ENCODE assay signal across 25 cellular contexts in the genomic region with DNA sequence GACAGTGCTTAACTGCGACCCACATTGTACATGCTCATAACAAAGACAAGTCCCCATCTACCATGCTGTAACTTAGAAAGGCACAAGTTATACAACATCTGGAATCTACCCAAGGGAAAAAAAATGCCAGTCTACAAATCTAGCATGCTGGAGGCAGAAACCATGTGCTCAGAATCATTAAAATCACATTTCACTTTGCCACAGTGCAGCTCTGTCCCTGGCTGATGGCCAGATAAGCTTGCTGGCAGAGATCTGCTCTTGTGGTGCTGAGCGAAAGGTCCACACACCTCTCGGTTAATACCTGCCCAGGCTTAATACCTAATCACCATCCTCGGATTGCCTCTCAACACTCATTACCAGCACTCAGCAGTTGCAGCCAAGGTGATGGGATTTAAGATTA.
DNase-seq lines count a peak whose midpoint lies in the region; ATAC-seq and TF ChIP-seq lines count a peak whose summit lies in the region.
"Had no signal": no experiment of that assay in that cellular context is flagged by ENCODE, and none has a peak within 500 bp of the region (broad histone marks: within the 10 kb centered on the region; RNA-seq: fewer than 3 reads in every experiment).

No MANE protein-coding gene starts in this region.

- H3K4me2 ChIP-seq in parathyroid adenoma (ENCODE audit: low read length) = peak overlapping the region; percentile 17

- H2AFZ ChIP-seq in parathyroid adenoma = peak overlapping the region; percentile 31
- H2AFZ ChIP-seq: GM23248 had no signal

- peak overlapping the region; percentile 59 for H3K27ac ChIP-seq in parathyroid adenoma
- H3K27ac ChIP-seq: 22Rv1, GM23248, SK-N-MC, skin epidermis, thoracic aorta, WERI-Rb-1 had no signal

- H3K27me3 ChIP-seq in parathyroid adenoma (ENCODE audit: control insufficient read depth, insufficient read depth, low read length) = no peaks in the 10 kb centered on the region

- H3K9ac ChIP-seq in parathyroid adenoma = no peak overlapping the region
- H3K9ac ChIP-seq: GM23248 had no signal

- peaks cover 22% of the 10 kb centered on the region for H3K4me1 ChIP-seq in parathyroid adenoma

- no peak overlapping the region for H3K4me3 ChIP-seq in parathyroid adenoma (ENCODE audit: low read depth, low read length)
- H3K4me3 ChIP-seq: GM23248, SK-N-MC, skin epidermis, thoracic aorta had no signal

- no peak for ATAC-seq in GM21737 (IDR thresholded peaks at IDR 0.05; ENCODE audit: unreplicated experiment)
- ATAC-seq: activated T-helper 17 cell treated with anti-CD3 and anti-CD28 coated beads, Interleukin-2, amount 50 U/mL, for 72 hours; esophagus mucosa; stimulated activated naive B cell treated with anti-CD40 and anti-IgM and Interleukin-4, amounts not matched to agents 10 μg/mL and 1 μg/mL and 100 μg/mL, for 72 hours had no signal

- no peaks in the 10 kb centered on the region for H3K9me3 ChIP-seq in parathyroid adenoma (ENCODE audit: control insufficient read depth, low read length)
- H3K9me3 ChIP-seq: thoracic aorta had no signal

- H3K79me2 ChIP-seq in parathyroid adenoma = no peaks in the 10 kb centered on the region

- TF ChIP-seq CTCF in parathyroid adenoma (IDR thresholded peaks at IDR 0.05) = no peak

- peak; percentile 21 for DNase-seq in DMS153 (lab: John Stamatoyannopoulos, UW)
- DNase-seq in DMS153 treated with DMSO at 0.1 percent for 48 hours (lab: John Stamatoyannopoulos, UW; ENCODE audit: unreplicated experiment) = no peak
- DNase-seq in NCI-H1694 (lab: John Stamatoyannopoulos, UW) = peak; percentile 85
- peak; percentile 88 for DNase-seq in NCI-H345 treated with DMSO at 0.1 percent for 48 hours (lab: John Stamatoyannopoulos, UW; ENCODE audit: unreplicated experiment)
- no peak for DNase-seq in putamen (ENCODE audit: low spot score)
- DNase-seq in SKM-1 treated with dmso at 0.1 percent for 144 hours (lab: John Stamatoyannopoulos, UW; ENCODE audit: unreplicated experiment) = no peak
- DNase-seq: activated CD4-positive, alpha-beta T cell treated with anti-CD3 and anti-CD28 coated beads, Interleukin-2, amount 10 ng/mL, durations not matched to agents 7 days and 5 days; activated naive CD8-positive, alpha-beta T cell treated with anti-CD3 and anti-CD28 coated beads, Interleukin-2, amount 10 ng/mL, durations not matched to agents 7 days and 5 days; CD4-positive, alpha-beta memory T cell; effector CD8-positive, alpha-beta T cell; foreskin melanocyte; GM23248; hippocampal formation; Kasumi-1; stimulated activated CD4-positive, alpha-beta T cell treated with anti-CD3 and anti-CD28 coated beads, Interleukin-2, amount 100 ng/mL, for 48 hours; stimulated activated naive B cell treated with anti-CD40 and anti-IgM and Interleukin-4, amounts not matched to agents 10 μg/mL and 1 μg/mL and 100 μg/mL, for 72 hours; WERI-Rb-1 had no signal

- H3K36me3 ChIP-seq in parathyroid adenoma (ENCODE audit: control insufficient read depth, insufficient read depth, low read length) = no peaks in the 10 kb centered on the region
- H3K36me3 ChIP-seq: thoracic aorta, WERI-Rb-1 had no signal

Comparison
In these comparisons a context has a peak if more than half of its experiments do, and no peak if none do; other contexts are left out.
1. DNase-seq: peak in DMS153 (single experiment), NCI-H1694 (single experiment) and NCI-H345 treated with DMSO at 0.1 percent for 48 hours (single experiment); none in DMS153 treated with DMSO at 0.1 percent for 48 hours (single experiment), putamen (single experiment) and SKM-1 treated with dmso at 0.1 percent for 144 hours (single experiment).